ENCODE assay signal across 27 cellular contexts in genomic region chr9:13296972-13297371, GRCh38.
"Had no signal": no experiment of that assay in that cellular context is flagged by ENCODE, and none has a peak within 500 bp of the region (broad histone marks: within the 10 kb centered on the region; RNA-seq: fewer than 3 reads in every experiment).

No MANE protein-coding gene starts in this region.

- H3K9me3 ChIP-seq: stomach, suprapubic skin, testis, thoracic aorta, thyroid gland, tibial artery, tibial nerve, transverse colon, upper lobe of left lung, upper lobe of right lung, uterus, vagina had no signal

- H3K27ac ChIP-seq: stomach, suprapubic skin, testis, thoracic aorta, thyroid gland, tibial artery, tibial nerve, transverse colon, upper lobe of left lung, upper lobe of right lung, uterus, vagina had no signal

- FAIRE-seq: urothelium cell line had no signal

- ATAC-seq: stimulated activated effector memory CD8-positive, alpha-beta T cell treated with anti-CD3 and anti-CD28 coated beads, Interleukin-12 subunit alpha, Interleukin-12 subunit beta, amount 100 ng/mL, for 72 hours; stimulated activated memory B cell treated with anti-CD40 and anti-IgM and Interleukin-4, amounts not matched to agents 10 μg/mL and 1 μg/mL and 100 μg/mL, for 72 hours; stimulated activated naive B cell treated with anti-CD40 and anti-IgM and Interleukin-4, amounts not matched to agents 10 μg/mL and 1 μg/mL and 100 μg/mL, for 72 hours; stimulated activated naive CD8-positive, alpha-beta T cell treated with anti-CD3 and anti-CD28 coated beads, Interleukin-15, amount 100 ng/mL, for 72 hours; stimulated activated naive CD8-positive, alpha-beta T cell treated with anti-CD3 and anti-CD28 coated beads, Interleukin-15, Interleukin-2, amounts not matched to agents 100 U/mL and 50 U/mL, for 24 hours; upper lobe of right lung had no signal

- H3K4me1 ChIP-seq: stomach, suprapubic skin, testis, thyroid gland, tibial artery, tibial nerve, transverse colon, upper lobe of left lung, upper lobe of right lung, uterus, vagina had no signal

- H3K27me3 ChIP-seq: stomach, suprapubic skin, testis, thyroid gland, tibial artery, tibial nerve, transverse colon, upper lobe of left lung, upper lobe of right lung, uterus, vagina had no signal

- H3K36me3 ChIP-seq: stomach, suprapubic skin, thoracic aorta, thyroid gland, tibial artery, tibial nerve, transverse colon, upper lobe of left lung, upper lobe of right lung, uterus, vagina had no signal

- DNase-seq: stimulated activated CD4-positive, alpha-beta T cell treated with anti-CD3 and anti-CD28 coated beads, Interleukin-2, amount 100 ng/mL, for 48 hours; stimulated activated CD4-positive, alpha-beta T cell treated with anti-CD3 and anti-CD28 coated beads, Interleukin-4, amount 100 ng/mL, for 1 hour; stimulated activated CD4-positive, alpha-beta T cell treated with anti-CD3 and anti-CD28 coated beads, Interleukin-4, amount 100 ng/mL, for 24 hours; stimulated activated CD4-positive, alpha-beta T cell treated with anti-CD3 and anti-CD28 coated beads, Interleukin-4, amount 100 ng/mL, for 4 hours; stimulated activated CD8-positive, alpha-beta memory T cell treated with anti-CD3 and anti-CD28 coated beads, Interleukin-4, amount 100 ng/mL, for 48 hours; stimulated activated naive B cell treated with anti-CD40 and anti-IgM and Interleukin-4, amounts not matched to agents 10 μg/mL and 1 μg/mL and 100 μg/mL, for 72 hours; stimulated activated naive CD4-positive, alpha-beta T cell; stimulated activated naive CD4-positive, alpha-beta T cell treated with Interleukin-2 at 50 U/mL for 16 hours; stimulated activated naive CD8-positive, alpha-beta T cell treated with anti-CD3 and anti-CD28 coated beads, Interleukin-15, amount 100 ng/mL, for 72 hours; stimulated activated naive CD8-positive, alpha-beta T cell treated with anti-CD3 and anti-CD28 coated beads, Interleukin-15, Interleukin-2, amounts not matched to agents 100 U/mL and 50 U/mL, for 24 hours; stomach; substantia nigra; testis; thyroid gland; tibial artery; transverse colon; trophoblast cell; upper lobe of left lung; upper lobe of right lung; uterus had no signal

- H3K4me3 ChIP-seq: stomach, suprapubic skin, testis, thoracic aorta, thyroid gland, tibial artery, tibial nerve, transverse colon, upper lobe of left lung, upper lobe of right lung, uterus, vagina had no signal
